In the genomic region with DNA sequence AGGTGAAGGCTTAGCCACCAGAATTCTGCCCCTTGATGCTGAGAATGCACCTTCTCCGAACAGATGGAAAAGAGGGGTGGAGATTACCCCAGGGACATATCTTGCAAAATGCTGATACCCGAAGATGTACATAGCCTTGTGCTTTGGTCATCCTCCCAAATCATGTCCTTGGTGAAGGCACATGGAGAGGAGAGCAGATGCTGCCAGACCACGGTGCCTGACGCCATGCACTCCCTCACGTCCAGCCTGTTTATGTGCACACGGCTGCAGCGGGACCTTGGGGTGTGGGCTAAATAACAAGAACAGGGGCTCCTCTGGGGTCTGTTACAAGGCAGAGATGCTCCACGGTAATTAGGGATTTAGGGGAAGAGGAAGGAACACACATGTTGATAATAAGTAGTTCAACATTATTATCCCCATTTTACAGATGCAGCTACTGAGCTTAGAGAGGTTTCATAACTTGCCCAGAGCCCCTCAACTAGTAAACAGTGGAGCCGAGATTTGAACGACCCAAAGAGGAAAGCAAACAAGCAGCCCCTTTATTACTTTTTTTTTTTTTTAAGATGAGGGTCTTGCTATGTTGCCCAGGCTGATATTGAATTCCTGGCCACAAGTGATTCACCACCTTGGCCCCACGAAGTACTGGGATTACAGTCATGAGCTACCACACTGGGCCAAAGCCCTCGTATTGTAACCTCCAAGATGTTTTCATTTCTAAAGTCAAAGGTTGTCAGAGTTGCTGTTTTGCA, we compare ENCODE assay signal across 35 cellular contexts. TPM values are rescaled to one million over a fixed set of nuclear protein-coding genes. Genes with fewer than 3 reads are reported as not detected.
DNase-seq lines count a peak whose midpoint lies in the region; ATAC-seq and TF ChIP-seq lines count a peak whose summit lies in the region.
"Had no signal": no experiment of that assay in that cellular context is flagged by ENCODE, and none has a peak within 500 bp of the region (broad histone marks: within the 10 kb centered on the region; RNA-seq: fewer than 3 reads in every experiment).

No MANE protein-coding gene starts in this region.

- TF ChIP-seq CTCF in HEK293 (tag by site-specific recombination; IDR thresholded peaks at IDR 0.05) = no peak
- no peak for TF ChIP-seq CTCF in esophagus squamous epithelium (IDR thresholded peaks at IDR 0.05)
- no peak for TF ChIP-seq CTCF in nephron (IDR thresholded peaks at IDR 0.05; ENCODE audit: unreplicated experiment in 3 of 3)
- no peak for TF ChIP-seq CTCF in thyroid gland (IDR thresholded peaks at IDR 0.05)
- TF ChIP-seq CTCF in lower lobe of right lung (IDR thresholded peaks at IDR 0.05) = no peak

- no peak overlapping the region for H2BK120ac ChIP-seq in trophoblast cell (ENCODE audit: insufficient read depth, low read length, poor library complexity)

- H3K4me1 Mint-ChIP-seq in nephron = peaks cover 78% of the 10 kb centered on the region

- WGBS in esophagus squamous epithelium, 2 donors = 66 to 78% methylated on average over 11 to 12 of the region's 12 CpGs
- WGBS in thyroid gland, 2 donors = 89 to 91% methylated on average over 12 of the region's 12 CpGs
- WGBS in trophoblast cell (ENCODE audit: extremely low coverage, insufficient coverage, insufficient read length) = no CpG with 5 or more reads among the region's 12 CpGs

- no peak overlapping the region for H2AK5ac ChIP-seq in trophoblast cell (ENCODE audit: low read length)

- DNase-seq in esophagus squamous epithelium (lab: John Stamatoyannopoulos, UW) = no peak
- no peak for DNase-seq in thyroid gland
- DNase-seq in UCSD-AML1 (lab: John Stamatoyannopoulos, UW; ENCODE audit: unreplicated experiment) = no peak
- DNase-seq in trophoblast cell = no peak
- DNase-seq in lower lobe of right lung = no peak
- DNase-seq: activated CD4-positive, alpha-beta memory T cell treated with anti-CD3 and anti-CD28 coated beads, Interleukin-2, amount 10 ng/mL, durations not matched to agents 7 days and 5 days; activated CD4-positive, alpha-beta T cell treated with anti-CD3 and anti-CD28 coated beads for 1 hour; activated CD8-positive, alpha-beta memory T cell treated with anti-CD3 and anti-CD28 coated beads, Interleukin-2, amount 50 U/mL, for 4 hours; activated naive CD4-positive, alpha-beta T cell treated with anti-CD3 and anti-CD28 coated beads, Interleukin-2, amount 10 ng/mL, durations not matched to agents 7 days and 5 days; amniotic stem cell; brain microvascular endothelial cell; cerebellar nuclear complex; COR-L47; dermis blood vessel endothelial cell; DMS79; endodermal cell; foreskin keratinocyte; GDM1; Kasumi-1; kidney glomerular epithelial cell; mesendoderm; NCI-H1417 treated with DMSO at 0.1 percent for 48 hours; NCI-H2029 treated with DMSO at 0.1 percent for 48 hours; NCI-H226; NCI-H748 treated with DMSO at 0.1 percent for 48 hours; Right ventricle myocardium superior; stimulated activated CD4-positive, alpha-beta T cell treated with anti-CD3 and anti-CD28 coated beads, Interleukin-4, amount 100 ng/mL, for 1 hour; T-helper 2 cell had no signal

- H3K9me3 Mint-ChIP-seq in nephron = no peaks in the 10 kb centered on the region
- H3K9me3 Mint-ChIP-seq: activated CD4-positive, alpha-beta memory T cell treated with anti-CD3 and anti-CD28 coated beads, Interleukin-2, amount 10 ng/mL, durations not matched to agents 7 days and 5 days; activated naive CD4-positive, alpha-beta T cell treated with anti-CD3 and anti-CD28 coated beads, Interleukin-2, amount 10 ng/mL, durations not matched to agents 7 days and 5 days; activated T-helper 1 cell treated with anti-CD3 and anti-CD28 coated beads, Interleukin-12 subunit alpha, Interleukin-12 subunit beta, Interleukin-2, Interleukin-4 antibody, amounts not matched to agents 30 ng/mL and 10 ng/mL and 1 ng/mL, durations not matched to agents 14 hours and 24 hours and 36 hours; endodermal cell; neural progenitor cell had no signal

- H4K91ac ChIP-seq in trophoblast cell (ENCODE audit: low read depth, low read length) = no peak overlapping the region

- H3K23ac ChIP-seq in trophoblast cell (ENCODE audit: low read length) = no peak overlapping the region

- no peak overlapping the region for H2BK5ac ChIP-seq in trophoblast cell (ENCODE audit: low read depth, low read length, poor library complexity)

- H3K27ac Mint-ChIP-seq in nephron = peak overlapping the region in 2 of 3 experiments; percentile 39 to 65
- H3K27ac Mint-ChIP-seq: activated CD4-positive, alpha-beta memory T cell treated with anti-CD3 and anti-CD28 coated beads, Interleukin-2, amount 10 ng/mL, durations not matched to agents 7 days and 5 days; activated naive CD4-positive, alpha-beta T cell treated with anti-CD3 and anti-CD28 coated beads, Interleukin-2, amount 10 ng/mL, durations not matched to agents 7 days and 5 days; activated T-helper 1 cell treated with anti-CD3 and anti-CD28 coated beads, Interleukin-12 subunit alpha, Interleukin-12 subunit beta, Interleukin-2, Interleukin-4 antibody, amounts not matched to agents 30 ng/mL and 10 ng/mL and 1 ng/mL, durations not matched to agents 14 hours and 24 hours and 36 hours; neural progenitor cell had no signal

- TF ChIP-seq POLR2A in esophagus squamous epithelium (IDR thresholded peaks at IDR 0.05) = no peak
- no peak for TF ChIP-seq POLR2A in thyroid gland (IDR thresholded peaks at IDR 0.05)

- H3K27me3 Mint-ChIP-seq in nephron (ENCODE audit: low read depth) = no peaks in the 10 kb centered on the region

- peaks cover 0 to 4% of the 10 kb centered on the region in 2 experiments; a peak in 2 of 3 replicates for H3K36me3 ChIP-seq in HEK293 (ENCODE audit: control insufficient read depth in 2 of 2, insufficient read depth in 1 of 2, low read length in 2 of 2)
- peaks cover 0 to 33% (median 5%) of the 10 kb centered on the region in 3 donors for H3K36me3 ChIP-seq in esophagus squamous epithelium
- H3K36me3 ChIP-seq in thyroid gland = peaks cover 0 to 4% of the 10 kb centered on the region in 2 donors
- H3K36me3 ChIP-seq in trophoblast cell (ENCODE audit: control insufficient read depth in 1 of 2, insufficient read depth in 2 of 2, low read length in 2 of 2) = peaks cover 0 to 3% of the 10 kb centered on the region in 2 experiments
- peaks cover 15% of the 10 kb centered on the region for H3K36me3 ChIP-seq in lower lobe of right lung
- H3K36me3 ChIP-seq: BLaER1 treated with 17β-estradiol and CSF1 and Interleukin-3, amounts not matched to agents 10 nM and 100 nM; brain microvascular endothelial cell; neural progenitor cell; prostate gland had no signal

- H3K4me1 ChIP-seq in HEK293 (ENCODE audit: control insufficient read depth, insufficient read depth, low read length) (no peaks in the 10 kb centered on the region), esophagus squamous epithelium (peaks cover 24 to 95% (median 71%) of the 10 kb centered on the region in 3 donors), thyroid gland (peaks cover 74 to 77% of the 10 kb centered on the region in 2 donors), trophoblast cell (ENCODE audit: control insufficient read depth in 1 of 2, insufficient read depth in 2 of 2, low read length in 2 of 2) (peaks cover 1 to 2% of the 10 kb centered on the region in 2 experiments), lower lobe of right lung (peaks cover 85% of the 10 kb centered on the region)
- H3K4me1 ChIP-seq: foreskin keratinocyte had no signal

- H3K9ac ChIP-seq in trophoblast cell (ENCODE audit: low read length) = no peak overlapping the region
- H3K9ac ChIP-seq: BLaER1 treated with 17β-estradiol and CSF1 and Interleukin-3, amounts not matched to agents 10 nM and 100 nM; neural progenitor cell had no signal

- no peaks in the 10 kb centered on the region for H3K79me1 ChIP-seq in trophoblast cell (ENCODE audit: low read length)

- H3K27me3 ChIP-seq in esophagus squamous epithelium (no peaks in the 10 kb centered on the region), thyroid gland (no peaks in the 10 kb centered on the region), trophoblast cell (ENCODE audit: insufficient read depth, low read length) (no peaks in the 10 kb centered on the region), lower lobe of right lung (ENCODE audit: low read depth) (no peaks in the 10 kb centered on the region)
- H3K27me3 ChIP-seq: BLaER1 treated with 17β-estradiol and CSF1 and Interleukin-3, amounts not matched to agents 10 nM and 100 nM; brain microvascular endothelial cell; foreskin keratinocyte; neural progenitor cell had no signal

- no peak overlapping the region for H3K18ac ChIP-seq in trophoblast cell (ENCODE audit: low read length)

- no peak overlapping the region for H4K8ac ChIP-seq in trophoblast cell (ENCODE audit: low read depth, low read length)

- CTCF ChIA-PET in HEK293 (lab: Yijun Ruan, JAX) = interaction anchor here (0.7 to 1.0 kb wide), 2 partner anchors 9 to 12 kb away, joined by 3 to 5 read pairs; no protein-coding TSS in a partner anchor

- intact Hi-C loops in esophagus squamous epithelium (cut with DNase I) = no loop called here
- intact Hi-C loops in thyroid gland (cut with DNase I) = no loop called here
- intact Hi-C loops in lower lobe of right lung (cut with DNase I) = no loop called here

- no peak overlapping the region for H3K14ac ChIP-seq in trophoblast cell (ENCODE audit: low read length)

- no peak overlapping the region for H4K12ac ChIP-seq in trophoblast cell (ENCODE audit: low read depth, low read length)

- no peak overlapping the region for H3K4me3 Mint-ChIP-seq in nephron
- H3K4me3 Mint-ChIP-seq: activated CD4-positive, alpha-beta memory T cell treated with anti-CD3 and anti-CD28 coated beads, Interleukin-2, amount 10 ng/mL, durations not matched to agents 7 days and 5 days; activated naive CD4-positive, alpha-beta T cell treated with anti-CD3 and anti-CD28 coated beads, Interleukin-2, amount 10 ng/mL, durations not matched to agents 7 days and 5 days; activated T-helper 1 cell treated with anti-CD3 and anti-CD28 coated beads, Interleukin-12 subunit alpha, Interleukin-12 subunit beta, Interleukin-2, Interleukin-4 antibody, amounts not matched to agents 30 ng/mL and 10 ng/mL and 1 ng/mL, durations not matched to agents 14 hours and 24 hours and 36 hours; endodermal cell; neural progenitor cell had no signal

- no peaks in the 10 kb centered on the region for H3K79me2 ChIP-seq in trophoblast cell (ENCODE audit: control insufficient read depth, insufficient read depth, low read length, poor library complexity)

- H3K9me3 ChIP-seq in HEK293 (ENCODE audit: control insufficient read depth, insufficient read depth, low read depth, low read length) = no peaks in the 10 kb centered on the region
- no peaks in the 10 kb centered on the region for H3K9me3 ChIP-seq in esophagus squamous epithelium
- no peaks in the 10 kb centered on the region for H3K9me3 ChIP-seq in thyroid gland
- peaks cover 1% of the 10 kb centered on the region for H3K9me3 ChIP-seq in trophoblast cell (ENCODE audit: insufficient read depth, low read depth, low read length)
- H3K9me3 ChIP-seq in lower lobe of right lung = no peaks in the 10 kb centered on the region
- H3K9me3 ChIP-seq: BLaER1 treated with 17β-estradiol and CSF1 and Interleukin-3, amounts not matched to agents 10 nM and 100 nM; prostate gland had no signal

- no peak overlapping the region for H3K4me2 ChIP-seq in trophoblast cell (ENCODE audit: low read length)
- H3K4me2 ChIP-seq: BLaER1 treated with 17β-estradiol and CSF1 and Interleukin-3, amounts not matched to agents 10 nM and 100 nM; neural progenitor cell had no signal

- H3K27ac ChIP-seq in HEK293 (ENCODE audit: extremely low read depth, low read depth, low read length) = no peak overlapping the region
- H3K27ac ChIP-seq in esophagus squamous epithelium = peak overlapping the region in 3 of 4 donors; percentile 25 to 60 (median 30)
- H3K27ac ChIP-seq in thyroid gland = peak overlapping the region in 2 of 3 donors; percentile 1 to 38
- H3K27ac ChIP-seq in trophoblast cell (ENCODE audit: low read depth, low read length) = no peak overlapping the region
- no peak overlapping the region for H3K27ac ChIP-seq in lower lobe of right lung
- H3K27ac ChIP-seq: BLaER1 treated with 17β-estradiol and CSF1 and Interleukin-3, amounts not matched to agents 10 nM and 100 nM; brain microvascular endothelial cell; foreskin keratinocyte; neural progenitor cell; prostate gland had no signal

- H3K4ac ChIP-seq in trophoblast cell (ENCODE audit: low read depth, low read length) = no peak overlapping the region

- no peak overlapping the region for H2AFZ ChIP-seq in trophoblast cell (ENCODE audit: insufficient read depth, low read length, poor library complexity)
- H2AFZ ChIP-seq: neural progenitor cell had no signal

- POLR2A ChIA-PET in HEK293 (lab: Yijun Ruan, JAX) = no interaction called here

- H3K4me3 ChIP-seq in HEK293 (ENCODE audit: low read depth, low read length) = no peak overlapping the region
- H3K4me3 ChIP-seq in esophagus squamous epithelium = no peak overlapping the region
- no peak overlapping the region for H3K4me3 ChIP-seq in thyroid gland (replicated peaks in 1 of 3)
- no peak overlapping the region for H3K4me3 ChIP-seq in trophoblast cell (ENCODE audit: low read depth, low read length)
- no peak overlapping the region for H3K4me3 ChIP-seq in lower lobe of right lung
- H3K4me3 ChIP-seq: BLaER1 treated with 17β-estradiol and CSF1 and Interleukin-3, amounts not matched to agents 10 nM and 100 nM; neural progenitor cell; prostate gland had no signal

- no peak for ATAC-seq in lower lobe of right lung
- ATAC-seq: foreskin keratinocyte, HCT116 had no signal

- H3K36me3 Mint-ChIP-seq in nephron (ENCODE audit: low read depth) = peaks cover 17% of the 10 kb centered on the region
- H3K36me3 Mint-ChIP-seq: activated naive CD4-positive, alpha-beta T cell treated with anti-CD3 and anti-CD28 coated beads, Interleukin-2, amount 10 ng/mL, durations not matched to agents 7 days and 5 days; neural progenitor cell had no signal

- no peak overlapping the region for H2BK12ac ChIP-seq in trophoblast cell (ENCODE audit: low read length)

RNA-seq across cellular contexts. Expression of gene EPHX1, which starts 12.9 kb away (rescaled TPM):
- total RNA-seq in esophagus squamous epithelium (100 to 1,000 TPM in 3 of 4 donors, 10 to 100 TPM in 1; 78.7 to 237 (median 151) TPM), thyroid gland (100 to 1,000 TPM; 297 to 533 (median 441) TPM), lower lobe of right lung (233 TPM)
- polyA plus RNA-seq in trophoblast cell (2013) = 44.6 and 45.9 TPM in 2 replicates

RNA-seq across cellular contexts. Expression of gene SRP9, which starts 45.2 kb away (rescaled TPM):
- 100 to 1,000 TPM; 115 to 229 (median 175) TPM for total RNA-seq in esophagus squamous epithelium
- total RNA-seq in thyroid gland = 100 to 1,000 TPM; 196 to 297 (median 260) TPM
- polyA plus RNA-seq in trophoblast cell (2013) = 268 and 277 TPM in 2 replicates
- total RNA-seq in lower lobe of right lung = 166 TPM

RNA-seq across cellular contexts. Expression of gene TMEM63A, which starts 59.4 kb away (rescaled TPM):
- total RNA-seq in esophagus squamous epithelium = 10 to 100 TPM in 3 of 4 donors, 1 to 10 TPM in 1; 9.8 to 27.1 (median 18.3) TPM
- total RNA-seq in thyroid gland = 10 to 100 TPM; 30.1 to 57.7 (median 41.6) TPM
- 25.6 and 26.7 TPM in 2 replicates for polyA plus RNA-seq in trophoblast cell (2013)
- 141 TPM for total RNA-seq in lower lobe of right lung

Comparison
In these comparisons a context has a peak if more than half of its experiments do, and no peak if none do; other contexts are left out.
1. H3K27ac ChIP-seq: peak in esophagus squamous epithelium (3 of 4) and thyroid gland (2 of 3); none in HEK293 (single experiment), trophoblast cell (single experiment) and lower lobe of right lung (single experiment).